Comparison of ENCODE assay signal across 23 cellular contexts in the genomic region with DNA sequence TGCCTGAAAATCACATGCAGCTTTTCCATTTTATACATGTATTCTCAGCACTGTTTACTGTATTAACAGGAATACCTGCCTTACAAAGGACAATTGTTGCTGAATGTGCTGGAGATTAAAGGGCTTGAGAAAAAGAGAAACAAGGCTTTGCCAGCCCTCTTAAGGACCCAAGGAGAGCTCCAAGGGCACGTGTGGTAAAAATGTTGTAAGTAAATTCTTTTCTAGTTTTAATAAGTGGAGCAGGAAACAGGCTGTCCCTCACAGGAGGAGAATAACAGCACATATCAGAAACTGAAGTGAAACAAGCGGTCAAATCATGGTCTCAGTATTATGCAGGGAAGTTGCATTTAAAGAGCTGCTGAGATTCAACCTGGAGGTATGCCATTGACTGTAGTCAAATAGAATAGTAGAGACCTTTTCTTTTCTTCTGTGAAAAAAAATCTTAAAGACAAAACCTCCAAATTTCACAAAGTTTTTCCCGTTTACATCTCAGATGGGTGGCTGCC. TPM values are rescaled to one million over a fixed set of nuclear protein-coding genes. Genes with fewer than 3 reads are reported as not detected.
DNase-seq lines count a peak whose midpoint lies in the region; ATAC-seq, FAIRE-seq and TF ChIP-seq lines count a peak whose summit lies in the region.
"Had no signal": no experiment of that assay in that cellular context is flagged by ENCODE, and none has a peak within 500 bp of the region (broad histone marks: within the 10 kb centered on the region; RNA-seq: fewer than 3 reads in every experiment).

No MANE protein-coding gene starts in this region.

- no peaks in the 10 kb centered on the region for H3K9me3 Mint-ChIP-seq in activated CD4-positive, alpha-beta T cell treated with anti-CD3 and anti-CD28 coated beads, Interleukin-2, amount 10 ng/mL, durations not matched to agents 24 days and 14 days
- H3K9me3 Mint-ChIP-seq: activated CD4-positive, alpha-beta T cell treated with anti-CD3 and anti-CD28 coated beads, Interleukin-2, amount 10 ng/mL, durations not matched to agents 7 days and 5 days; activated naive CD4-positive, alpha-beta T cell treated with anti-CD3 and anti-CD28 coated beads, Interleukin-2, amount 10 ng/mL, durations not matched to agents 7 days and 5 days; stimulated activated memory B cell treated with anti-CD40 and anti-IgM and Interleukin-4, amounts not matched to agents 10 μg/mL and 1 μg/mL and 100 μg/mL, for 72 hours had no signal

- no peaks in the 10 kb centered on the region for H3K36me3 ChIP-seq in SK-N-SH (replicated peaks in 1 of 2; ENCODE audit: control insufficient read depth in 1 of 2, insufficient read depth in 2 of 2, low read length in 1 of 2)
- H3K36me3 ChIP-seq in kidney (ENCODE audit: control insufficient read depth in 1 of 2, insufficient read depth in 2 of 2, low read length in 2 of 2), result peaks cover 0 to 16% of the 10 kb centered on the region in 2 donors
- H3K36me3 ChIP-seq in thyroid gland, result no peaks in the 10 kb centered on the region
- H3K36me3 ChIP-seq: ovary, SJCRH30, upper lobe of left lung had no signal

- H2AFZ ChIP-seq in SK-N-SH (ENCODE audit: low read depth), result peak overlapping the region; percentile 40

- H3K9me2 ChIP-seq in SK-N-SH, result no peaks in the 10 kb centered on the region

- TF ChIP-seq POLR2A in thyroid gland (IDR thresholded peaks at IDR 0.05), result no peak

- H3K9ac ChIP-seq in SK-N-SH (no peak overlapping the region), kidney (ENCODE audit: low read length in 2 of 2) (peak overlapping the region; percentile 1 to 14)
- H3K9ac ChIP-seq: BLaER1 treated with 17β-estradiol and CSF1 and Interleukin-3, amounts not matched to agents 10 nM and 100 nM had no signal

- H3K4me3 Mint-ChIP-seq in activated CD4-positive, alpha-beta T cell treated with anti-CD3 and anti-CD28 coated beads, Interleukin-2, amount 10 ng/mL, durations not matched to agents 24 days and 14 days, result no peak overlapping the region
- H3K4me3 Mint-ChIP-seq: activated CD4-positive, alpha-beta T cell treated with anti-CD3 and anti-CD28 coated beads, Interleukin-2, amount 10 ng/mL, durations not matched to agents 7 days and 5 days; activated naive CD4-positive, alpha-beta T cell treated with anti-CD3 and anti-CD28 coated beads, Interleukin-2, amount 10 ng/mL, durations not matched to agents 7 days and 5 days; stimulated activated memory B cell treated with anti-CD40 and anti-IgM and Interleukin-4, amounts not matched to agents 10 μg/mL and 1 μg/mL and 100 μg/mL, for 72 hours had no signal

- H3K4me3 ChIP-seq in SK-N-SH (ENCODE audit: low read depth in 2 of 2, low read length in 1 of 2) (no peak overlapping the region), kidney (ENCODE audit: low read length in 2 of 2) (no peak overlapping the region), thyroid gland (replicated peaks in 1 of 3) (no peak overlapping the region)
- H3K4me3 ChIP-seq: BLaER1 treated with 17β-estradiol and CSF1 and Interleukin-3, amounts not matched to agents 10 nM and 100 nM; mucosa of descending colon; ovary; SJCRH30; upper lobe of left lung had no signal

- intact Hi-C loops in kidney (cut with DNase I), result no loop called here
- intact Hi-C loops in thyroid gland (cut with DNase I), result no loop called here
- intact Hi-C loops in activated CD4-positive, alpha-beta T cell treated with anti-CD3 and anti-CD28 coated beads, Interleukin-2, amount 10 ng/mL, durations not matched to agents 24 days and 14 days (cut with micrococcal nuclease), result no loop called here

- ATAC-seq in SK-N-SH treated with all-trans-retinoic acid at 6 μM for 48 hours, result no peak
- ATAC-seq: mucosa of descending colon; stimulated activated memory B cell treated with anti-CD40 and anti-IgM and Interleukin-4, amounts not matched to agents 10 μg/mL and 1 μg/mL and 100 μg/mL, for 72 hours had no signal

- H3K27me3 ChIP-seq in SK-N-SH (ENCODE audit: insufficient read depth), result no peaks in the 10 kb centered on the region
- H3K27me3 ChIP-seq in thyroid gland, result no peaks in the 10 kb centered on the region
- H3K27me3 ChIP-seq: BLaER1 treated with 17β-estradiol and CSF1 and Interleukin-3, amounts not matched to agents 10 nM and 100 nM; ovary; SJCRH30; upper lobe of left lung had no signal

- no peak for TF ChIP-seq RAD21 in SK-N-SH (IDR thresholded peaks at IDR 0.05; ENCODE audit: low read length)

- in situ Hi-C loops in SK-MEL-5 (cut with HindIII; ENCODE audit: low pct_unique_long_range_greater_than_20kb, low sequenced_read_pairs), result no loop called here

- no peak for TF ChIP-seq EP300 in SK-N-SH (IDR thresholded peaks at IDR 0.05; ENCODE audit: borderline replicate concordance in 1 of 2, low read depth in 1 of 2, low read length in 1 of 2)

- H3K4me2 ChIP-seq in SK-N-SH, result no peak overlapping the region

- H3K79me2 ChIP-seq in SK-N-SH (ENCODE audit: insufficient read depth), result no peaks in the 10 kb centered on the region

- CTCF ChIA-PET in SK-N-SH (lab: Yijun Ruan, JAX), result interaction anchor here (0.6 to 1.9 kb wide), 4 partner anchors 16 to 909 kb away, joined by 3 to 5 read pairs (median 4); a partner anchor contains a TSS

- FAIRE-seq in kidney (lab: Jason Lieb, UNC), result no peak

- no peak overlapping the region for H3K27ac Mint-ChIP-seq in activated CD4-positive, alpha-beta T cell treated with anti-CD3 and anti-CD28 coated beads, Interleukin-2, amount 10 ng/mL, durations not matched to agents 24 days and 14 days
- H3K27ac Mint-ChIP-seq: activated CD4-positive, alpha-beta T cell treated with anti-CD3 and anti-CD28 coated beads, Interleukin-2, amount 10 ng/mL, durations not matched to agents 7 days and 5 days; activated naive CD4-positive, alpha-beta T cell treated with anti-CD3 and anti-CD28 coated beads, Interleukin-2, amount 10 ng/mL, durations not matched to agents 7 days and 5 days; stimulated activated memory B cell treated with anti-CD40 and anti-IgM and Interleukin-4, amounts not matched to agents 10 μg/mL and 1 μg/mL and 100 μg/mL, for 72 hours had no signal

- H3K27me3 Mint-ChIP-seq in activated CD4-positive, alpha-beta T cell treated with anti-CD3 and anti-CD28 coated beads, Interleukin-2, amount 10 ng/mL, durations not matched to agents 24 days and 14 days, result peaks cover 14% of the 10 kb centered on the region

- no peak for TF ChIP-seq CTCF in SK-N-SH (IDR thresholded peaks at IDR 0.05)
- no peak for TF ChIP-seq CTCF in kidney (IDR thresholded peaks at IDR 0.05; ENCODE audit: borderline replicate concordance, extremely low read depth, insufficient read depth)
- no peak for TF ChIP-seq CTCF in thyroid gland (IDR thresholded peaks at IDR 0.05)

- H3K9me3 ChIP-seq in SK-N-SH (no peaks in the 10 kb centered on the region), kidney (ENCODE audit: control insufficient read depth in 1 of 2, low read length in 2 of 2) (no peaks in the 10 kb centered on the region), thyroid gland (no peaks in the 10 kb centered on the region)
- H3K9me3 ChIP-seq: mucosa of descending colon, ovary, SJCRH30, upper lobe of left lung had no signal

- POLR2A ChIA-PET in SK-N-SH (lab: Yijun Ruan, JAX), result no interaction called here

- DNase-seq in SK-N-SH (no peak), SK-MEL-5 (ENCODE audit: low read depth, low spot score) (peak; percentile 32), kidney (no peak), thyroid gland (no peak), NCI-H82 treated with DMSO at 0.1 percent for 48 hours (lab: John Stamatoyannopoulos, UW; ENCODE audit: unreplicated experiment) (no peak), NCI-H748 treated with DMSO at 0.1 percent for 48 hours (lab: John Stamatoyannopoulos, UW) (no peak)
- DNase-seq in activated CD4-positive, alpha-beta T cell treated with anti-CD3 and anti-CD28 coated beads, Interleukin-2, amount 10 ng/mL, durations not matched to agents 24 days and 14 days, result no peak
- DNase-seq: 8988T; activated CD4-positive, alpha-beta T cell treated with anti-CD3 and anti-CD28 coated beads, Interleukin-2, amount 10 ng/mL, durations not matched to agents 7 days and 5 days; activated naive CD4-positive, alpha-beta T cell treated with anti-CD3 and anti-CD28 coated beads, Interleukin-2, amount 10 ng/mL, durations not matched to agents 7 days and 5 days; activated T-cell treated with anti-CD3 and anti-CD28 coated beads for 4 hours; dorsolateral prefrontal cortex; head of caudate nucleus; mucosa of descending colon; NCI-H1694 treated with DMSO at 0.1 percent for 48 hours; NCI-H446; ovary; SJCRH30; small intestine; upper lobe of left lung had no signal

- WGBS in SK-N-SH (ENCODE audit: low lambda C conversion rate), result 58% methylated on average over 3 of the region's 3 CpGs
- WGBS in thyroid gland, 2 donors, result 33 to 36% methylated on average over 3 of the region's 3 CpGs

- H3K36me3 Mint-ChIP-seq in activated CD4-positive, alpha-beta T cell treated with anti-CD3 and anti-CD28 coated beads, Interleukin-2, amount 10 ng/mL, durations not matched to agents 24 days and 14 days (ENCODE audit: low read depth), result no peaks in the 10 kb centered on the region
- H3K36me3 Mint-ChIP-seq: activated naive CD4-positive, alpha-beta T cell treated with anti-CD3 and anti-CD28 coated beads, Interleukin-2, amount 10 ng/mL, durations not matched to agents 7 days and 5 days; stimulated activated memory B cell treated with anti-CD40 and anti-IgM and Interleukin-4, amounts not matched to agents 10 μg/mL and 1 μg/mL and 100 μg/mL, for 72 hours had no signal

- H3K4me1 ChIP-seq in SK-N-SH (ENCODE audit: control insufficient read depth in 1 of 2, insufficient read depth in 2 of 2, low read depth in 1 of 2, low read length in 1 of 2), result peaks cover 4 to 5% of the 10 kb centered on the region in 2 experiments; a peak in 1 of 4 replicates
- peaks cover 24 to 46% of the 10 kb centered on the region in 2 donors for H3K4me1 ChIP-seq in kidney (ENCODE audit: control insufficient read depth in 1 of 2, insufficient read depth in 1 of 2, low read depth in 1 of 2, low read length in 2 of 2)
- peaks cover 15 to 27% of the 10 kb centered on the region in 2 donors for H3K4me1 ChIP-seq in thyroid gland
- H3K4me1 ChIP-seq: SJCRH30 had no signal

- H3K4me1 Mint-ChIP-seq in activated CD4-positive, alpha-beta T cell treated with anti-CD3 and anti-CD28 coated beads, Interleukin-2, amount 10 ng/mL, durations not matched to agents 24 days and 14 days, result no peaks in the 10 kb centered on the region
- H3K4me1 Mint-ChIP-seq: activated CD4-positive, alpha-beta T cell treated with anti-CD3 and anti-CD28 coated beads, Interleukin-2, amount 10 ng/mL, durations not matched to agents 7 days and 5 days; activated naive CD4-positive, alpha-beta T cell treated with anti-CD3 and anti-CD28 coated beads, Interleukin-2, amount 10 ng/mL, durations not matched to agents 7 days and 5 days; stimulated activated memory B cell treated with anti-CD40 and anti-IgM and Interleukin-4, amounts not matched to agents 10 μg/mL and 1 μg/mL and 100 μg/mL, for 72 hours had no signal

- 0 out of 4 replicates have a peak overlapping the region, but pooled peaks of 1 of the 2 experiments have one; percentile 16 for H3K27ac ChIP-seq in SK-N-SH (ENCODE audit: low read depth in 2 of 2, low read length in 1 of 2)
- peak overlapping the region; percentile 38 to 74 for H3K27ac ChIP-seq in kidney (ENCODE audit: low read depth in 2 of 2, low read length in 2 of 2)
- peak overlapping the region in 2 of 3 donors; percentile 44 to 75 for H3K27ac ChIP-seq in thyroid gland
- H3K27ac ChIP-seq: BLaER1 treated with 17β-estradiol and CSF1 and Interleukin-3, amounts not matched to agents 10 nM and 100 nM; ovary; SJCRH30 had no signal

- peaks cover 13% of the 10 kb centered on the region for H3F3A ChIP-seq in SK-N-SH (replicated peaks; ENCODE audit: insufficient read depth)

- no peaks in the 10 kb centered on the region for H4K20me1 ChIP-seq in SK-N-SH (ENCODE audit: insufficient read depth)

RNA-seq across cellular contexts. Expression of a gene that starts 18.5 kb away (rescaled TPM):
- polyA plus RNA-seq in SK-N-SH (2012; rRNA removed) (0.38 and 0.71 TPM in 2 replicates), kidney (ENCODE audit: insufficient read depth, low read depth, low replicate concordance) (2,157 TPM)
- 0.39 and 0.67 TPM in 2 replicates for polyA plus RNA-seq in SK-N-SH (2012; cell fraction: cytosol; rRNA removed)
- polyA plus RNA-seq in SK-N-SH (2012; cell fraction: nucleus; rRNA removed), result 0.77 and 1.4 TPM in 2 replicates
- total RNA-seq in SK-MEL-5 (2014; rRNA removed; shearing (Covaris generic)), result 210 and 214 TPM in 2 replicates
- polyA plus RNA-seq in SK-MEL-5 (2015; cell fraction: cytosol; rRNA removed), result 312 and 354 TPM in 2 replicates
- polyA plus RNA-seq in SK-MEL-5 (2015; cell fraction: nucleus; rRNA removed), result 79.2 and 85.7 TPM in 2 replicates
- total RNA-seq in kidney (1,703 TPM), thyroid gland (1,000 to 10,000 TPM in 3 of 4 donors, 100 to 1,000 TPM in 1; 660 to 2,581 (median 1,387) TPM)
- total RNA-seq in activated CD4-positive, alpha-beta T cell treated with anti-CD3 and anti-CD28 coated beads, Interleukin-2, amount 10 ng/mL, durations not matched to agents 24 days and 14 days, result not detected in 2 replicates

Comparison
In these comparisons a context has a peak if more than half of its experiments do, and no peak if none do; other contexts are left out.
1. RNA of a gene that starts 18.5 kb away (total RNA-seq): 1,703 TPM in kidney (single experiment), 660 to 2,581 TPM in thyroid gland and 210 to 214 TPM in SK-MEL-5; not detected in activated CD4-positive, alpha-beta T cell treated with anti-CD3 and anti-CD28 coated beads, Interleukin-2, amount 10 ng/mL, durations not matched to agents 24 days and 14 days; every median in the first group is over 100 times any median in the second.